Comparison of ENCODE assay signal across 27 cellular contexts in the genomic region with DNA sequence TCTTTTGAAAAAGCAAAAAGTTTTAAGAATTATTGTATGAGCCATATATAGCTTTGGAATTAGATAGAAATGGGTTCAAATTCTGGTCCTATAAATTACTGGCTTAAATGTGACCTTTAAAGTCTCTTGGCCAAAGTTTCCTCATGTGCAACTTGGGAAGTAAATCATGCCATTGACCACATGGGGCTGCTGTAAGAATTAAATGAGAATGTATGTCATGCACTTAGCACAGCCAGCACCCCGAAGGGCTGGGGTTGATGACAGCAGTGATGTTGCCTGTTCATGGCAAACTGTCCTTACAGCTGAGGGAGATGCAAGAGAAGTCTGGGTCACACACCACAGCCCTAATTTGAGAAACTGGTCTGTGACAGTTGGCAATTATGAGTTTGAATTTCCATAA.
DNase-seq lines count a peak whose midpoint lies in the region; ATAC-seq and TF ChIP-seq lines count a peak whose summit lies in the region.
"Had no signal": no experiment of that assay in that cellular context is flagged by ENCODE, and none has a peak within 500 bp of the region (broad histone marks: within the 10 kb centered on the region; RNA-seq: fewer than 3 reads in every experiment).

No MANE protein-coding gene starts in this region.

- no peak overlapping the region for H2AFZ ChIP-seq in mammary epithelial cell (ENCODE audit: low read depth, low read length)

- H3K4me3 ChIP-seq in heart right ventricle, result no peak overlapping the region
- H3K4me3 ChIP-seq in fibroblast of mammary gland (ENCODE audit: control insufficient read depth, low read depth, low read length), result no peak overlapping the region
- H3K4me3 ChIP-seq in upper lobe of right lung, result no peak overlapping the region
- H3K4me3 ChIP-seq in mammary epithelial cell (replicated peaks in 1 of 3; ENCODE audit: insufficient read depth in 1 of 3, low read depth in 2 of 3, low read length in 3 of 3), result no peak overlapping the region
- H3K4me3 ChIP-seq: A549, cardiac muscle cell, GM12878, MG63, skin epidermis had no signal

- dilution Hi-C loops in mammary epithelial cell (cut with HindIII; ENCODE audit: low sequenced_read_pairs), result no loop called here

- peak overlapping the region in 8 of 10 donors; percentile 14 to 64 (median 56) for H3K27ac ChIP-seq in heart right ventricle
- H3K27ac ChIP-seq in upper lobe of right lung, result peak overlapping the region; percentile 33
- H3K27ac ChIP-seq in mammary epithelial cell (ENCODE audit: insufficient read depth, low read depth, low read length), result no peak overlapping the region
- H3K27ac ChIP-seq: A549, skin epidermis had no signal

- no peaks in the 10 kb centered on the region for H3K9me3 ChIP-seq in heart right ventricle
- no peaks in the 10 kb centered on the region for H3K9me3 ChIP-seq in upper lobe of right lung
- no peaks in the 10 kb centered on the region for H3K9me3 ChIP-seq in mammary epithelial cell (replicated peaks; ENCODE audit: insufficient read depth, low read length)
- H3K9me3 ChIP-seq: A549, BE2C, MG63 had no signal

- no peak for ATAC-seq in heart right ventricle
- ATAC-seq in Right ventricle myocardium inferior, result no peak
- no peak for ATAC-seq in upper lobe of right lung
- ATAC-seq: activated naive CD4-positive, alpha-beta T cell treated with anti-CD3 and anti-CD28 coated beads, Interleukin-2, amount 50 U/mL, for 72 hours; activated T-helper 17 cell treated with anti-CD3 and anti-CD28 coated beads, Interleukin-2, amount 50 U/mL, for 72 hours; GM12878 had no signal

- WGBS in heart right ventricle, 2 donors, result 28 to 43% methylated on average over 1 of the region's 1 CpG
- WGBS in mammary epithelial cell (ENCODE audit: low coverage, missing lambda C conversion rate), result 83% methylated on average over 1 of the region's 1 CpG

- H3K36me3 ChIP-seq in heart right ventricle, result no peaks in the 10 kb centered on the region
- H3K36me3 ChIP-seq in upper lobe of right lung, result no peaks in the 10 kb centered on the region
- H3K36me3 ChIP-seq in mammary epithelial cell (ENCODE audit: insufficient read depth, low read length), result no peaks in the 10 kb centered on the region
- H3K36me3 ChIP-seq: BE2C, cardiac muscle cell, MG63 had no signal

- in situ Hi-C loops in mammary epithelial cell (cut with MboI; ENCODE audit: low sequenced_read_pairs in 2 of 2), result no loop called here

- H3K4me1 ChIP-seq in heart right ventricle (peaks cover 8 to 59% (median 47%) of the 10 kb centered on the region in 9 donors), upper lobe of right lung (peaks cover 26% of the 10 kb centered on the region), mammary epithelial cell (ENCODE audit: insufficient read depth, low read length) (no peaks in the 10 kb centered on the region)
- H3K4me1 ChIP-seq: BE2C had no signal

- TF ChIP-seq CTCF in heart right ventricle (IDR thresholded peaks at IDR 0.05) (no peak), fibroblast of mammary gland (conservative IDR thresholded peaks at IDR 0.05; ENCODE audit: control insufficient read depth, insufficient read depth, low read depth, low read length) (no peak), upper lobe of right lung (IDR thresholded peaks at IDR 0.05) (no peak), mammary epithelial cell (conservative IDR thresholded peaks at IDR 0.05 in 1 of 2, IDR thresholded peaks at IDR 0.05 in 1 of 2; ENCODE audit: extremely low read depth in 1 of 2, insufficient read depth in 1 of 2, low read depth in 1 of 2, low read length in 2 of 2) (no peak)

- no peaks in the 10 kb centered on the region for H4K20me1 ChIP-seq in mammary epithelial cell (ENCODE audit: insufficient read depth, low read length)

- H3K27me3 ChIP-seq in heart right ventricle, result no peaks in the 10 kb centered on the region
- H3K27me3 ChIP-seq in upper lobe of right lung, result no peaks in the 10 kb centered on the region
- H3K27me3 ChIP-seq in mammary epithelial cell (ENCODE audit: insufficient read depth, low read length), result no peaks in the 10 kb centered on the region
- H3K27me3 ChIP-seq: BE2C, cardiac muscle cell, MG63 had no signal

- no TSS peak for BruUV-seq in mammary epithelial cell (replicated peaks; lab: Mats Ljungman, UMichigan)

- CTCF ChIA-PET in mammary epithelial cell (lab: Charles Lee; ENCODE audit: low non-redundant PET), result no interaction called here

- no peaks in the 10 kb centered on the region for H3K79me2 ChIP-seq in mammary epithelial cell (ENCODE audit: insufficient read depth, low read length)

- intact Hi-C loops in heart right ventricle (cut with DNase I), result loop anchor here in 2 of 10 donors (5.0 kb wide), 2 partner anchors 84 to 89 kb away; no protein-coding TSS in a partner anchor
- intact Hi-C loops in Right ventricle myocardium inferior (cut with DNase I), result loop anchor here (5.0 kb wide), 2 partner anchors 39 to 84 kb away; no protein-coding TSS in a partner anchor
- intact Hi-C loops in upper lobe of right lung (cut with DNase I), result no loop called here
- intact Hi-C loops in mammary epithelial cell (cut with micrococcal nuclease), result no loop called here

- DNase-seq in heart right ventricle (no peak), Right ventricle myocardium inferior (ENCODE audit: missing footprints) (no peak), OCI-M1 (lab: John Stamatoyannopoulos, UW) (peak; percentile 10), fibroblast of mammary gland (ENCODE audit: low read depth) (peak; percentile 15), upper lobe of right lung (no peak), mammary epithelial cell (no peak), NCI-H510A (lab: John Stamatoyannopoulos, UW) (no peak), NCI-H748 (lab: John Stamatoyannopoulos, UW; ENCODE audit: unreplicated experiment) (no peak)
- DNase-seq: activated CD4-positive, alpha-beta T cell treated with anti-CD3 and anti-CD28 coated beads, Interleukin-2, amount 50 U/mL, for 48 hours; activated CD4-positive, CD25-positive, alpha-beta regulatory T cell; activated CD8-positive, alpha-beta memory T cell treated with anti-CD3 and anti-CD28 coated beads, Interleukin-2, amount 50 U/mL, for 48 hours; aorta; BE2C; COR-L47; DMS79; glutamatergic neuron; mesenchymal stem cell; MG63; NCI-H510A treated with DMSO at 0.1 percent for 48 hours; stimulated activated CD4-positive, alpha-beta T cell treated with anti-CD3 and anti-CD28 coated beads, Interleukin-1b, Interleukin-23, amount 100 ng/mL, for 48 hours; T1000 had no signal

- H3K4me2 ChIP-seq in mammary epithelial cell (ENCODE audit: insufficient read depth, low read depth, low read length), result no peak overlapping the region
- H3K4me2 ChIP-seq: A549 had no signal

- no peak overlapping the region for H3K9ac ChIP-seq in mammary epithelial cell (ENCODE audit: insufficient read depth, low read length)

Comparison
In these comparisons a context has a peak if more than half of its experiments do, and no peak if none do; other contexts are left out.
1. DNase-seq: peak in OCI-M1 (single experiment) and fibroblast of mammary gland (single experiment); none in heart right ventricle (0 of 2), Right ventricle myocardium inferior (single experiment), upper lobe of right lung (single experiment), mammary epithelial cell (single experiment), NCI-H510A (single experiment) and NCI-H748 (single experiment).